1 cellular context compared by ENCODE assay signal in the genomic region with DNA sequence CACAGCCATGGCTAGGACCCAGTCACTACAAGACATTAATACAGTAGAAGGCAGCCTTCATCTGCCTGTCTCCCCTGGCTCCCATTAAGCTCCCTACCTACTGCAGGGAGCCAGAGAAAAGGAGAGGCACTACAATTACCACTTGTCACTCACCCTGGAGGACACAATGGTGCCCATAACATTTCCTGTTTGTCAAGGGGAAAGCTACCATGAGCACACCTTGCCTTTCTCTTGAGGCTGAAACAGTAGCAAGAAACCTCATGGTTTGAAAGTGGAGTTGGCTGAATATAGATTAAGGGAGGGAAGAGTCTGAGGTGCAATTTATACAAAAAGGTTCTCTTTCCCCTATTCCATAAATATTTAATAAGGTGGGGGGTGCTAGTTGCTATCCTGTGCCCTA.
TF ChIP-seq lines count a peak whose summit lies in the region.

No MANE protein-coding gene starts in this region.

TF ChIP-seq in HepG2, 621 proteins besides CTCF, POLR2A, EP300 and RAD21:
- TF ChIP-seq ZSCAN22 (CRISPR knock-in tag; IDR thresholded peaks at IDR 0.05) (no peak), IRX3 (CRISPR knock-in tag; IDR thresholded peaks at IDR 0.05; ENCODE audit: borderline replicate concordance, low read depth) (no peak), ZBTB42 (CRISPR knock-in tag; IDR thresholded peaks at IDR 0.05) (no peak), TEAD3 (CRISPR knock-in tag; optimal IDR thresholded peaks at IDR 0.05; ENCODE audit: borderline replicate concordance) (no peak), TCF7L2 (IDR thresholded peaks at IDR 0.05; ENCODE audit: low read depth, low read length) (no peak), PHF8 (CRISPR knock-in tag; IDR thresholded peaks at IDR 0.05) (no peak), MAFG (CRISPR knock-in tag; IDR thresholded peaks at IDR 0.05) (no peak), ZNF577 (CRISPR knock-in tag; IDR thresholded peaks at IDR 0.05; ENCODE audit: borderline replicate concordance, low read depth) (no peak), ZMYM3 (CRISPR knock-in tag; IDR thresholded peaks at IDR 0.05) (no peak), KDM2A (CRISPR knock-in tag; IDR thresholded peaks at IDR 0.05; ENCODE audit: borderline replicate concordance, low read depth) (no peak), TSC22D2 (CRISPR knock-in tag; IDR thresholded peaks at IDR 0.05; ENCODE audit: borderline replicate concordance) (no peak), ZNF570 (CRISPR knock-in tag; IDR thresholded peaks at IDR 0.05; ENCODE audit: borderline replicate concordance) (no peak), FOXM1 (CRISPR knock-in tag; IDR thresholded peaks at IDR 0.05) (no peak), KMT2A (CRISPR knock-in tag; IDR thresholded peaks at IDR 0.05) (no peak), KAT2B (IDR thresholded peaks at IDR 0.05; ENCODE audit: borderline replicate concordance, low read depth, low read length) (no peak), FOSL2 (CRISPR knock-in tag; IDR thresholded peaks at IDR 0.05) (no peak)
- TF ChIP-seq, protein P1, sequence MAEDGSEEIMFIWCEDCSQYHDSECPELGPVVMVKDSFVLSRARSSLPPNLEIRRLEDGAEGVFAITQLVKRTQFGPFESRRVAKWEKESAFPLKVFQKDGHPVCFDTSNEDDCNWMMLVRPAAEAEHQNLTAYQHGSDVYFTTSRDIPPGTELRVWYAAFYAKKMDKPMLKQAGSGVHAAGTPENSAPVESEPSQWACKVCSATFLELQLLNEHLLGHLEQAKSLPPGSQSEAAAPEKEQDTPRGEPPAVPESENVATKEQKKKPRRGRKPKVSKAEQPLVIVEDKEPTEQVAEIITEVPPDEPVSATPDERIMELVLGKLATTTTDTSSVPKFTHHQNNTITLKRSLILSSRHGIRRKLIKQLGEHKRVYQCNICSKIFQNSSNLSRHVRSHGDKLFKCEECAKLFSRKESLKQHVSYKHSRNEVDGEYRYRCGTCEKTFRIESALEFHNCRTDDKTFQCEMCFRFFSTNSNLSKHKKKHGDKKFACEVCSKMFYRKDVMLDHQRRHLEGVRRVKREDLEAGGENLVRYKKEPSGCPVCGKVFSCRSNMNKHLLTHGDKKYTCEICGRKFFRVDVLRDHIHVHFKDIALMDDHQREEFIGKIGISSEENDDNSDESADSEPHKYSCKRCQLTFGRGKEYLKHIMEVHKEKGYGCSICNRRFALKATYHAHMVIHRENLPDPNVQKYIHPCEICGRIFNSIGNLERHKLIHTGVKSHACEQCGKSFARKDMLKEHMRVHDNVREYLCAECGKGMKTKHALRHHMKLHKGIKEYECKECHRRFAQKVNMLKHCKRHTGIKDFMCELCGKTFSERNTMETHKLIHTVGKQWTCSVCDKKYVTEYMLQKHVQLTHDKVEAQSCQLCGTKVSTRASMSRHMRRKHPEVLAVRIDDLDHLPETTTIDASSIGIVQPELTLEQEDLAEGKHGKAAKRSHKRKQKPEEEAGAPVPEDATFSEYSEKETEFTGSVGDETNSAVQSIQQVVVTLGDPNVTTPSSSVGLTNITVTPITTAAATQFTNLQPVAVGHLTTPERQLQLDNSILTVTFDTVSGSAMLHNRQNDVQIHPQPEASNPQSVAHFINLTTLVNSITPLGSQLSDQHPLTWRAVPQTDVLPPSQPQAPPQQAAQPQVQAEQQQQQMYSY (CRISPR knock-in tag; IDR thresholded peaks at IDR 0.05): no peak
- TF ChIP-seq, protein P2, sequence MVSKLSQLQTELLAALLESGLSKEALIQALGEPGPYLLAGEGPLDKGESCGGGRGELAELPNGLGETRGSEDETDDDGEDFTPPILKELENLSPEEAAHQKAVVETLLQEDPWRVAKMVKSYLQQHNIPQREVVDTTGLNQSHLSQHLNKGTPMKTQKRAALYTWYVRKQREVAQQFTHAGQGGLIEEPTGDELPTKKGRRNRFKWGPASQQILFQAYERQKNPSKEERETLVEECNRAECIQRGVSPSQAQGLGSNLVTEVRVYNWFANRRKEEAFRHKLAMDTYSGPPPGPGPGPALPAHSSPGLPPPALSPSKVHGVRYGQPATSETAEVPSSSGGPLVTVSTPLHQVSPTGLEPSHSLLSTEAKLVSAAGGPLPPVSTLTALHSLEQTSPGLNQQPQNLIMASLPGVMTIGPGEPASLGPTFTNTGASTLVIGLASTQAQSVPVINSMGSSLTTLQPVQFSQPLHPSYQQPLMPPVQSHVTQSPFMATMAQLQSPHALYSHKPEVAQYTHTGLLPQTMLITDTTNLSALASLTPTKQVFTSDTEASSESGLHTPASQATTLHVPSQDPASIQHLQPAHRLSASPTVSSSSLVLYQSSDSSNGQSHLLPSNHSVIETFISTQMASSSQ (IDR thresholded peaks at IDR 0.05; ENCODE audit: low read depth): no peak
- TF ChIP-seq, protein P2 (CRISPR knock-in tag; IDR thresholded peaks at IDR 0.05; ENCODE audit: borderline replicate concordance): no peak
